In the genomic region with DNA sequence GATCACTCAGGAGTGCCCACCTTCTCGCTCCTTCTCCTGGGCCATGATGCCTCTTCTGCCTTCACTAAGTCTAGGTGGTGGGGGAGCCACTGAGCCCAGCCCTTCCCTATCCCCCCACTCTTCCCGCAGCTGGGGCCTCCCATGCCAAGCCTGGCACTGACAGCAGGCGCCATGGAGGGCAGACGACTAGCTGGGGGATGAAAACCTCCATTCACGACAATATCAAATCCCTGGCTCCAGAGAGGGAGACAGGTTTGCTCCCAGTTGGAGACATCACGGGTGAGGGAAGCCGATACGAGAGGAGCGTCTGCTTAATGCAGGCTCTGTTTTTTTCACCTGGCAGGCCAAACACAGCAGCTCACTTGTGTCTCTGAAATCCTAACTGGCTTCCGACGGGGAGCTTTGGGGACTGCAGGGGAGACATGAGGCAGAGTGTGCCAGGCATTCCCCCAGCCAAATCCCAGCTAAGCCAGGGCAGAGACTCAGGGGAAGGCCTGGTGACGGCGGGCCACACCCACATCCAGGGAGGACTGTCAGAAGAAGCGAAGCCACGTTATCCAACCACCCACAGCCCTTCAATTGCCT, we compare ENCODE assay signal across 21 cellular contexts.
DNase-seq lines count a peak whose midpoint lies in the region; ATAC-seq, FAIRE-seq and TF ChIP-seq lines count a peak whose summit lies in the region.
"Had no signal": no experiment of that assay in that cellular context is flagged by ENCODE, and none has a peak within 500 bp of the region (broad histone marks: within the 10 kb centered on the region; RNA-seq: fewer than 3 reads in every experiment).

No MANE protein-coding gene starts in this region.

- H3K79me1 ChIP-seq in neuronal stem cell (ENCODE audit: low read depth, low read length) = no peaks in the 10 kb centered on the region

- H3K4me1 ChIP-seq in neuronal stem cell (ENCODE audit: control insufficient read depth in 2 of 2, insufficient read depth in 1 of 2, low read depth in 1 of 2, low read length in 2 of 2) = peaks cover 12 to 15% of the 10 kb centered on the region in 2 donors
- H3K4me1 ChIP-seq in CD8-positive, alpha-beta memory T cell (ENCODE audit: insufficient read depth, low read length) = no peaks in the 10 kb centered on the region
- H3K4me1 ChIP-seq: Peyer's patch had no signal

- H3K36me3 Mint-ChIP-seq in CD8-positive, alpha-beta memory T cell = no peaks in the 10 kb centered on the region

- H3K27me3 Mint-ChIP-seq in CD8-positive, alpha-beta memory T cell = peaks cover 6 to 10% of the 10 kb centered on the region in 2 donors

- DNase-seq in NCI-H2171 treated with DMSO at 0.1 percent for 48 hours (lab: John Stamatoyannopoulos, UW) (peak; percentile 60), NCI-H2171 (lab: John Stamatoyannopoulos, UW) (no peak), cerebellar nuclear complex (lab: John Stamatoyannopoulos, UW) (peak; percentile 45 to 90), neuronal stem cell (ENCODE audit: low spot score) (no peak), kidney tubule cell (ENCODE audit: low spot score) (no peak), H54 (ENCODE audit: insufficient read length, low spot score) (no peak)
- DNase-seq in CD8-positive, alpha-beta memory T cell = no peak
- DNase-seq: AML-193, GDM1, HCEC 1CT, Karpas-422, NCI-H1105 treated with DMSO at 0.1 percent for 48 hours, NCI-H2081 treated with DMSO at 0.1 percent for 48 hours, NCI-H226, NCI-H524 treated with DMSO at 0.1 percent for 48 hours, NCI-H82 had no signal

- no peak overlapping the region for H3K23ac ChIP-seq in neuronal stem cell (ENCODE audit: low read depth, low read length, poor library complexity)

- no peak for FAIRE-seq in H54 (lab: Jason Lieb, UNC)
- FAIRE-seq: GM18507 had no signal

- H3K4me3 ChIP-seq in neuronal stem cell (ENCODE audit: low read length in 2 of 2) = no peak overlapping the region
- H3K4me3 ChIP-seq in CD8-positive, alpha-beta memory T cell (ENCODE audit: low read length) = no peak overlapping the region
- H3K4me3 ChIP-seq: GM23338, Peyer's patch had no signal

- WGBS in neuronal stem cell (ENCODE audit: extremely low coverage in 2 of 2, insufficient read length in 2 of 2, insufficient replicate concordance in 1 of 2), 2 donors = no CpG with 5 or more reads among the region's 15 CpGs

- H3K4me2 ChIP-seq in neuronal stem cell (ENCODE audit: insufficient read depth, low read length, poor library complexity, severe bottlenecking) = no peak overlapping the region
- H3K4me2 ChIP-seq: GM23338 had no signal

- H4K8ac ChIP-seq in neuronal stem cell (ENCODE audit: low read depth, low read length) = no peak overlapping the region

- no peak overlapping the region for H2BK12ac ChIP-seq in neuronal stem cell (ENCODE audit: low read length)

- H2BK120ac ChIP-seq in neuronal stem cell (ENCODE audit: low read depth, low read length) = no peak overlapping the region

- H3K27me3 ChIP-seq in neuronal stem cell (ENCODE audit: control insufficient read depth in 3 of 3, insufficient read depth in 3 of 3, low read depth in 1 of 3, low read length in 3 of 3) = no peaks in the 10 kb centered on the region
- no peaks in the 10 kb centered on the region for H3K27me3 ChIP-seq in CD8-positive, alpha-beta memory T cell (ENCODE audit: insufficient read depth, low read length, poor library complexity, severe bottlenecking)
- H3K27me3 ChIP-seq: Peyer's patch had no signal

- H3K4ac ChIP-seq in neuronal stem cell (ENCODE audit: low read length) = no peak overlapping the region

- H3K14ac ChIP-seq in neuronal stem cell (ENCODE audit: low read length) = no peak overlapping the region

- H3K4me1 Mint-ChIP-seq in CD8-positive, alpha-beta memory T cell = no peaks in the 10 kb centered on the region

- H3K9me3 Mint-ChIP-seq in CD8-positive, alpha-beta memory T cell = no peaks in the 10 kb centered on the region
- H3K9me3 Mint-ChIP-seq: GM23338 had no signal

- H2BK5ac ChIP-seq in neuronal stem cell (ENCODE audit: low read length) = no peak overlapping the region

- no peak overlapping the region for H3K18ac ChIP-seq in neuronal stem cell (ENCODE audit: low read length)

- POLR2A ChIA-PET in CD8-positive, alpha-beta memory T cell (lab: Charles Lee) = no interaction called here

- H3K27ac ChIP-seq in neuronal stem cell (replicated peaks; ENCODE audit: low read length) = no peak overlapping the region
- no peak overlapping the region for H3K27ac ChIP-seq in CD8-positive, alpha-beta memory T cell (ENCODE audit: low read depth, low read length)
- H3K27ac ChIP-seq: C4-2B, Peyer's patch had no signal

- CTCF ChIA-PET in CD8-positive, alpha-beta memory T cell (lab: Charles Lee) = no interaction called here

- H3K9ac ChIP-seq in neuronal stem cell (ENCODE audit: low read depth, low read length, poor library complexity) = no peak overlapping the region

- no peak overlapping the region for H2BK15ac ChIP-seq in neuronal stem cell (ENCODE audit: low read length)

- H2AFZ ChIP-seq in neuronal stem cell (ENCODE audit: low read length) = no peak overlapping the region
- H2AFZ ChIP-seq: GM23338 had no signal

- no peak overlapping the region for H3K4me3 Mint-ChIP-seq in CD8-positive, alpha-beta memory T cell
- H3K4me3 Mint-ChIP-seq: GM23338 had no signal

- TF ChIP-seq POLR2A in H54 (IDR thresholded peaks at IDR 0.05; ENCODE audit: low read depth, low read length) = no peak

- ATAC-seq in HG03342 (IDR thresholded peaks at IDR 0.05; ENCODE audit: unreplicated experiment) = no peak
- ATAC-seq: GM23338 had no signal

- no peak overlapping the region for H4K91ac ChIP-seq in neuronal stem cell (ENCODE audit: low read depth, low read length, poor library complexity)

- H3K36me3 ChIP-seq in neuronal stem cell (replicated peaks in 1 of 2; ENCODE audit: control insufficient read depth in 2 of 2, insufficient read depth in 2 of 2, low read length in 2 of 2) = no peaks in the 10 kb centered on the region
- no peaks in the 10 kb centered on the region for H3K36me3 ChIP-seq in CD8-positive, alpha-beta memory T cell (ENCODE audit: insufficient read depth, low read length)
- H3K36me3 ChIP-seq: Peyer's patch had no signal

- H3K9me3 ChIP-seq in neuronal stem cell (replicated peaks in 1 of 2; ENCODE audit: control insufficient read depth in 2 of 2, insufficient read depth in 1 of 2, low read depth in 1 of 2, low read length in 2 of 2) = no peaks in the 10 kb centered on the region
- H3K9me3 ChIP-seq in CD8-positive, alpha-beta memory T cell (ENCODE audit: low read length) = no peaks in the 10 kb centered on the region
- H3K9me3 ChIP-seq: Peyer's patch had no signal

- H2AK5ac ChIP-seq in neuronal stem cell (ENCODE audit: low read depth, low read length) = peak overlapping the region; percentile 48

- H3K27ac Mint-ChIP-seq in CD8-positive, alpha-beta memory T cell = no peak overlapping the region
- H3K27ac Mint-ChIP-seq: GM23338 had no signal

Comparison
In these comparisons a context has a peak if more than half of its experiments do, and no peak if none do; other contexts are left out.
1. DNase-seq: peak in NCI-H2171 treated with DMSO at 0.1 percent for 48 hours (single experiment) and cerebellar nuclear complex (2 of 2); none in NCI-H2171 (single experiment), neuronal stem cell (single experiment), CD8-positive, alpha-beta memory T cell (0 of 5), kidney tubule cell (single experiment) and H54 (single experiment).